Comparison of ENCODE assay signal across 29 cellular contexts in the genomic region with DNA sequence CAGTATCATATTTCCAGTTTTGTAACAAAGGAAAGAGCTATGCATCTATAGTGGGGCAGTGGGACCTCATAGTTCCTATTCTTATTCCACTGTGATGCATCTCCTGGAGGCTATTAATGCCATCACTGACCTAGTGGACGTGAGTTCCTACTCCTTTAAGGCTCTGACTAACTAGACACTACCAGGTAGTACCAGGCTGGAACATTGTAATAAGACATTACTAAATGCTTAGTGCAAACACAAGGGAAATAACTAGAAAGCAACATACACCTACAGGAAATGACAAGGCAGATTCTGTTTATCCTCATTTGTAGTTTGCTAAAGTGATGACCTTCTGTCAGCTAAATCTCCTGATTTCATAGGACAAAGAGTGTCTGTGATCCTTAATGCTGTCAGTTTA.
DNase-seq lines count a peak whose midpoint lies in the region; ATAC-seq, FAIRE-seq and TF ChIP-seq lines count a peak whose summit lies in the region.
"Had no signal": no experiment of that assay in that cellular context is flagged by ENCODE, and none has a peak within 500 bp of the region (broad histone marks: within the 10 kb centered on the region; RNA-seq: fewer than 3 reads in every experiment).

No MANE protein-coding gene starts in this region.

- H3K27ac ChIP-seq in keratinocyte (ENCODE audit: control insufficient read depth, insufficient read depth, low read length), result no peak overlapping the region
- H3K27ac ChIP-seq in heart left ventricle, result no peak overlapping the region
- H3K27ac ChIP-seq: BLaER1, KMS-11, Peyer's patch had no signal

- 70 to 90% (median 82%) methylated on average over 1 of the region's 1 CpG for WGBS in heart left ventricle, 4 donors

- DNase-seq in DMS53 treated with DMSO at 0.1 percent for 48 hours (lab: John Stamatoyannopoulos, UW; ENCODE audit: unreplicated experiment) (peak; percentile 8), M059J (ENCODE audit: low read depth) (peak; percentile 9), bronchial epithelial cell (ENCODE audit: low read depth) (peak; percentile 91), keratinocyte (ENCODE audit: low read depth, low spot score) (no peak), NCI-H1436 treated with DMSO at 0.1 percent for 48 hours (lab: John Stamatoyannopoulos, UW) (no peak), heart left ventricle (no peak), SIG-M5 (lab: John Stamatoyannopoulos, UW) (no peak), iPS-NIHi11 (ENCODE audit: low spot score) (no peak)
- DNase-seq: CD4-positive, CD25-positive, alpha-beta regulatory T cell; EL; GF-D8; HCEC 1CT; MV-4-11; NCI-H1105; NCI-H146; NCI-H1930; NCI-H2107; NCI-H446 treated with DMSO at 0.1 percent for 48 hours; NCI-H526; Peyer's patch; SK-N-SH; T-helper 17 cell had no signal

- no peak overlapping the region for H3K4me2 ChIP-seq in keratinocyte (ENCODE audit: control insufficient read depth, extremely low read depth, insufficient read depth, low read depth, low read length)
- H3K4me2 ChIP-seq: BLaER1, KMS-11, SK-N-SH had no signal

- no peak for TF ChIP-seq CTCF in bronchial epithelial cell (IDR thresholded peaks at IDR 0.05; ENCODE audit: insufficient read depth, low read length, severe bottlenecking)
- no peak for TF ChIP-seq CTCF in keratinocyte (optimal IDR thresholded peaks at IDR 0.05 in 1 of 3, IDR thresholded peaks at IDR 0.05 in 1 of 3, conservative IDR thresholded peaks at IDR 0.05 in 1 of 3; ENCODE audit: extremely low read depth in 1 of 3, insufficient read depth in 2 of 3, low read length in 3 of 3)
- no peak for TF ChIP-seq CTCF in heart left ventricle (IDR thresholded peaks at IDR 0.05)

- H3K4me3 ChIP-seq in bronchial epithelial cell (ENCODE audit: low read depth, low read length) (no peak overlapping the region), keratinocyte (ENCODE audit: control insufficient read depth in 2 of 3, extremely low read depth in 1 of 3, insufficient read depth in 2 of 3, low read depth in 1 of 3, low read length in 3 of 3) (no peak overlapping the region), heart left ventricle (no peak overlapping the region)
- H3K4me3 ChIP-seq: BLaER1, Peyer's patch had no signal

- ATAC-seq in heart left ventricle, result no peak
- ATAC-seq: T-helper 17 cell had no signal

- no peaks in the 10 kb centered on the region for H3K9me1 ChIP-seq in keratinocyte (ENCODE audit: control insufficient read depth, extremely low read depth, insufficient read depth, low read length)

- intact Hi-C loops in heart left ventricle (cut with DNase I), result no loop called here

- H3K36me3 ChIP-seq in bronchial epithelial cell (ENCODE audit: control insufficient read depth, insufficient read depth, low read length) (no peaks in the 10 kb centered on the region), keratinocyte (ENCODE audit: control insufficient read depth in 2 of 2, extremely low read depth in 1 of 2, insufficient read depth in 2 of 2, low read length in 2 of 2) (no peaks in the 10 kb centered on the region), heart left ventricle (no peaks in the 10 kb centered on the region)
- H3K36me3 ChIP-seq: BLaER1, Peyer's patch had no signal

- dilution Hi-C loops in keratinocyte (cut with MboI; ENCODE audit: extremely low pct_ligation_motif_present, low sequenced_read_pairs), result no loop called here

- no peak overlapping the region for H3K9ac ChIP-seq in keratinocyte (ENCODE audit: control insufficient read depth, extremely low read depth, insufficient read depth, low read length)
- H3K9ac ChIP-seq: BLaER1, KMS-11, SK-N-SH had no signal

- peak overlapping the region; percentile 36 for H2AFZ ChIP-seq in keratinocyte (ENCODE audit: control insufficient read depth, low read length)

- no peaks in the 10 kb centered on the region for H3K79me2 ChIP-seq in keratinocyte (ENCODE audit: control insufficient read depth, insufficient read depth, low read length)

- H3K4me1 ChIP-seq in keratinocyte (ENCODE audit: control insufficient read depth, extremely low read depth, insufficient read depth, low read length) (no peaks in the 10 kb centered on the region), heart left ventricle (no peaks in the 10 kb centered on the region)
- H3K4me1 ChIP-seq: BLaER1, Peyer's patch had no signal

- no peaks in the 10 kb centered on the region for H4K20me1 ChIP-seq in keratinocyte (ENCODE audit: control insufficient read depth, extremely low read depth, insufficient read depth, low read length)
- H4K20me1 ChIP-seq: BLaER1 had no signal

- H3K27me3 ChIP-seq in bronchial epithelial cell (ENCODE audit: control insufficient read depth, insufficient read depth, low read length), result no peaks in the 10 kb centered on the region
- H3K27me3 ChIP-seq in keratinocyte (ENCODE audit: control insufficient read depth, extremely low read depth, insufficient read depth, low read length), result no peaks in the 10 kb centered on the region
- no peaks in the 10 kb centered on the region for H3K27me3 ChIP-seq in heart left ventricle
- H3K27me3 ChIP-seq: BLaER1, Peyer's patch had no signal

- no peak for TF ChIP-seq POLR2A in heart left ventricle (IDR thresholded peaks at IDR 0.05)

- H3K9me3 ChIP-seq in keratinocyte (ENCODE audit: control insufficient read depth, low read depth, low read length), result no peaks in the 10 kb centered on the region
- H3K9me3 ChIP-seq in heart left ventricle, result peaks cover 0 to 10% (median 0%) of the 10 kb centered on the region in 12 donors
- H3K9me3 ChIP-seq: BLaER1, Peyer's patch had no signal

- FAIRE-seq in bronchial epithelial cell (lab: Jason Lieb, UNC) (no peak), keratinocyte (lab: Jason Lieb, UNC) (no peak)
- FAIRE-seq: A204.1, D721Med, GM12891, H1, HTR-8/SVneo had no signal

Comparison
In these comparisons a context has a peak if more than half of its experiments do, and no peak if none do; other contexts are left out.
1. DNase-seq: peak in DMS53 treated with DMSO at 0.1 percent for 48 hours (single experiment), M059J (single experiment) and bronchial epithelial cell (single experiment); none in keratinocyte (single experiment), NCI-H1436 treated with DMSO at 0.1 percent for 48 hours (single experiment), heart left ventricle (0 of 5), SIG-M5 (single experiment) and iPS-NIHi11 (single experiment).